ENCODE assay signal across 2 cellular contexts in genomic region chr15:37056168-37056893, GRCh38.
TF ChIP-seq lines count a peak whose summit lies in the region.

No MANE protein-coding gene starts in this region.

TF ChIP-seq in HEK293, 187 proteins besides CTCF, POLR2A, EP300 and RAD21 (continued from another document):
- no peak for TF ChIP-seq ZNF157 (tag by site-specific recombination; IDR thresholded peaks at IDR 0.05)
- TF ChIP-seq, protein P1, sequence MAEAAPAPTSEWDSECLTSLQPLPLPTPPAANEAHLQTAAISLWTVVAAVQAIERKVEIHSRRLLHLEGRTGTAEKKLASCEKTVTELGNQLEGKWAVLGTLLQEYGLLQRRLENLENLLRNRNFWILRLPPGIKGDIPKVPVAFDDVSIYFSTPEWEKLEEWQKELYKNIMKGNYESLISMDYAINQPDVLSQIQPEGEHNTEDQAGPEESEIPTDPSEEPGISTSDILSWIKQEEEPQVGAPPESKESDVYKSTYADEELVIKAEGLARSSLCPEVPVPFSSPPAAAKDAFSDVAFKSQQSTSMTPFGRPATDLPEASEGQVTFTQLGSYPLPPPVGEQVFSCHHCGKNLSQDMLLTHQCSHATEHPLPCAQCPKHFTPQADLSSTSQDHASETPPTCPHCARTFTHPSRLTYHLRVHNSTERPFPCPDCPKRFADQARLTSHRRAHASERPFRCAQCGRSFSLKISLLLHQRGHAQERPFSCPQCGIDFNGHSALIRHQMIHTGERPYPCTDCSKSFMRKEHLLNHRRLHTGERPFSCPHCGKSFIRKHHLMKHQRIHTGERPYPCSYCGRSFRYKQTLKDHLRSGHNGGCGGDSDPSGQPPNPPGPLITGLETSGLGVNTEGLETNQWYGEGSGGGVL (tag by site-specific recombination; IDR thresholded peaks at IDR 0.05), result no peak
TF ChIP-seq in HEK293: peak in this region for 1.

TF ChIP-seq in K562, 482 proteins besides CTCF, POLR2A, EP300 and RAD21 (continues in another document):
- TF ChIP-seq ZBTB33 (CRISPR knock-in tag; IDR thresholded peaks at IDR 0.05), result 0 out of 2 replicates have a peak, but pooled peaks have one; percentile 34
- TF ChIP-seq, protein P2, sequence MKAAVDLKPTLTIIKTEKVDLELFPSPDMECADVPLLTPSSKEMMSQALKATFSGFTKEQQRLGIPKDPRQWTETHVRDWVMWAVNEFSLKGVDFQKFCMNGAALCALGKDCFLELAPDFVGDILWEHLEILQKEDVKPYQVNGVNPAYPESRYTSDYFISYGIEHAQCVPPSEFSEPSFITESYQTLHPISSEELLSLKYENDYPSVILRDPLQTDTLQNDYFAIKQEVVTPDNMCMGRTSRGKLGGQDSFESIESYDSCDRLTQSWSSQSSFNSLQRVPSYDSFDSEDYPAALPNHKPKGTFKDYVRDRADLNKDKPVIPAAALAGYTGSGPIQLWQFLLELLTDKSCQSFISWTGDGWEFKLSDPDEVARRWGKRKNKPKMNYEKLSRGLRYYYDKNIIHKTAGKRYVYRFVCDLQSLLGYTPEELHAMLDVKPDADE (conservative IDR thresholded peaks at IDR 0.05; ENCODE audit: control insufficient read depth, low read depth, low read length), result no peak
- TF ChIP-seq TEAD4 (IDR thresholded peaks at IDR 0.05; ENCODE audit: low read length), result peak; percentile 14; the same call in 1 of the 2 replicates
- TF ChIP-seq TEAD4 (CRISPR knock-in tag; IDR thresholded peaks at IDR 0.05; ENCODE audit: borderline replicate concordance), result no peak
- TF ChIP-seq EP400 (IDR thresholded peaks at IDR 0.05), result peak; percentile 34; the same call in 1 of the 2 replicates
- TF ChIP-seq HOMEZ (CRISPR knock-in tag; IDR thresholded peaks at IDR 0.05), result no peak
- no peak for TF ChIP-seq RBFOX2 (IDR thresholded peaks at IDR 0.05; ENCODE audit: low read depth, low read length)
- peak in 1 of 2 experiments; percentile 28; a peak in 2 of 4 replicates for TF ChIP-seq MAZ (CRISPR knock-in tag; conservative IDR thresholded peaks at IDR 0.05 in 1 of 2, IDR thresholded peaks at IDR 0.05 in 1 of 2)
- peak; percentile 69; the same call in 1 of the 2 replicates for TF ChIP-seq DPF2 (IDR thresholded peaks at IDR 0.05)
- TF ChIP-seq ZNF354B (CRISPR knock-in tag; IDR thresholded peaks at IDR 0.05), result no peak
- no peak for TF ChIP-seq KDM4B (IDR thresholded peaks at IDR 0.05; ENCODE audit: borderline replicate concordance in 2 of 2, low read depth in 1 of 2)
- no peak for TF ChIP-seq FOSL1 (tag; conservative IDR thresholded peaks at IDR 0.05)
- TF ChIP-seq, protein P3, sequence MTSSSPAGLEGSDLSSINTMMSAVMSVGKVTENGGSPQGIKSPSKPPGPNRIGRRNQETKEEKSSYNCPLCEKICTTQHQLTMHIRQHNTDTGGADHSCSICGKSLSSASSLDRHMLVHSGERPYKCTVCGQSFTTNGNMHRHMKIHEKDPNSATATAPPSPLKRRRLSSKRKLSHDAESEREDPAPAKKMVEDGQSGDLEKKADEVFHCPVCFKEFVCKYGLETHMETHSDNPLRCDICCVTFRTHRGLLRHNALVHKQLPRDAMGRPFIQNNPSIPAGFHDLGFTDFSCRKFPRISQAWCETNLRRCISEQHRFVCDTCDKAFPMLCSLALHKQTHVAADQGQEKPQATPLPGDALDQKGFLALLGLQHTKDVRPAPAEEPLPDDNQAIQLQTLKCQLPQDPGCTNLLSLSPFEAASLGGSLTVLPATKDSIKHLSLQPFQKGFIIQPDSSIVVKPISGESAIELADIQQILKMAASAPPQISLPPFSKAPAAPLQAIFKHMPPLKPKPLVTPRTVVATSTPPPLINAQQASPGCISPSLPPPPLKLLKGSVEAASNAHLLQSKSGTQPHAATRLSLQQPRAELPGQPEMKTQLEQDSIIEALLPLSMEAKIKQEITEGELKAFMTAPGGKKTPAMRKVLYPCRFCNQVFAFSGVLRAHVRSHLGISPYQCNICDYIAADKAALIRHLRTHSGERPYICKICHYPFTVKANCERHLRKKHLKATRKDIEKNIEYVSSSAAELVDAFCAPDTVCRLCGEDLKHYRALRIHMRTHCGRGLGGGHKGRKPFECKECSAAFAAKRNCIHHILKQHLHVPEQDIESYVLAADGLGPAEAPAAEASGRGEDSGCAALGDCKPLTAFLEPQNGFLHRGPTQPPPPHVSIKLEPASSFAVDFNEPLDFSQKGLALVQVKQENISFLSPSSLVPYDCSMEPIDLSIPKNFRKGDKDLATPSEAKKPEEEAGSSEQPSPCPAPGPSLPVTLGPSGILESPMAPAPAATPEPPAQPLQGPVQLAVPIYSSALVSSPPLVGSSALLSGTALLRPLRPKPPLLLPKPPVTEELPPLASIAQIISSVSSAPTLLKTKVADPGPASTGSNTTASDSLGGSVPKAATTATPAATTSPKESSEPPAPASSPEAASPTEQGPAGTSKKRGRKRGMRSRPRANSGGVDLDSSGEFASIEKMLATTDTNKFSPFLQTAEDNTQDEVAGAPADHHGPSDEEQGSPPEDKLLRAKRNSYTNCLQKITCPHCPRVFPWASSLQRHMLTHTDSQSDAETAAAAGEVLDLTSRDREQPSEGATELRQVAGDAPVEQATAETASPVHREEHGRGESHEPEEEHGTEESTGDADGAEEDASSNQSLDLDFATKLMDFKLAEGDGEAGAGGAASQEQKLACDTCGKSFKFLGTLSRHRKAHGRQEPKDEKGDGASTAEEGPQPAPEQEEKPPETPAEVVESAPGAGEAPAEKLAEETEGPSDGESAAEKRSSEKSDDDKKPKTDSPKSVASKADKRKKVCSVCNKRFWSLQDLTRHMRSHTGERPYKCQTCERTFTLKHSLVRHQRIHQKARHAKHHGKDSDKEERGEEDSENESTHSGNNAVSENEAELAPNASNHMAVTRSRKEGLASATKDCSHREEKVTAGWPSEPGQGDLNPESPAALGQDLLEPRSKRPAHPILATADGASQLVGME (CRISPR knock-in tag; IDR thresholded peaks at IDR 0.05), result no peak
- TF ChIP-seq ARID1B (IDR thresholded peaks at IDR 0.05), result peak; percentile 57; the same call in 1 of the 2 replicates
- TF ChIP-seq, protein P4, sequence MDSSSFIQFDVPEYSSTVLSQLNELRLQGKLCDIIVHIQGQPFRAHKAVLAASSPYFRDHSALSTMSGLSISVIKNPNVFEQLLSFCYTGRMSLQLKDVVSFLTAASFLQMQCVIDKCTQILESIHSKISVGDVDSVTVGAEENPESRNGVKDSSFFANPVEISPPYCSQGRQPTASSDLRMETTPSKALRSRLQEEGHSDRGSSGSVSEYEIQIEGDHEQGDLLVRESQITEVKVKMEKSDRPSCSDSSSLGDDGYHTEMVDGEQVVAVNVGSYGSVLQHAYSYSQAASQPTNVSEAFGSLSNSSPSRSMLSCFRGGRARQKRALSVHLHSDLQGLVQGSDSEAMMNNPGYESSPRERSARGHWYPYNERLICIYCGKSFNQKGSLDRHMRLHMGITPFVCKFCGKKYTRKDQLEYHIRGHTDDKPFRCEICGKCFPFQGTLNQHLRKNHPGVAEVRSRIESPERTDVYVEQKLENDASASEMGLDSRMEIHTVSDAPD (CRISPR knock-in tag; IDR thresholded peaks at IDR 0.05), result no peak
- no peak for TF ChIP-seq ZNF165 (CRISPR knock-in tag; IDR thresholded peaks at IDR 0.05; ENCODE audit: borderline replicate concordance)
- TF ChIP-seq, protein P5, sequence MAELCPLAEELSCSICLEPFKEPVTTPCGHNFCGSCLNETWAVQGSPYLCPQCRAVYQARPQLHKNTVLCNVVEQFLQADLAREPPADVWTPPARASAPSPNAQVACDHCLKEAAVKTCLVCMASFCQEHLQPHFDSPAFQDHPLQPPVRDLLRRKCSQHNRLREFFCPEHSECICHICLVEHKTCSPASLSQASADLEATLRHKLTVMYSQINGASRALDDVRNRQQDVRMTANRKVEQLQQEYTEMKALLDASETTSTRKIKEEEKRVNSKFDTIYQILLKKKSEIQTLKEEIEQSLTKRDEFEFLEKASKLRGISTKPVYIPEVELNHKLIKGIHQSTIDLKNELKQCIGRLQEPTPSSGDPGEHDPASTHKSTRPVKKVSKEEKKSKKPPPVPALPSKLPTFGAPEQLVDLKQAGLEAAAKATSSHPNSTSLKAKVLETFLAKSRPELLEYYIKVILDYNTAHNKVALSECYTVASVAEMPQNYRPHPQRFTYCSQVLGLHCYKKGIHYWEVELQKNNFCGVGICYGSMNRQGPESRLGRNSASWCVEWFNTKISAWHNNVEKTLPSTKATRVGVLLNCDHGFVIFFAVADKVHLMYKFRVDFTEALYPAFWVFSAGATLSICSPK (IDR thresholded peaks at IDR 0.05; ENCODE audit: borderline replicate concordance), result no peak
- no peak for TF ChIP-seq GTF2F1 (IDR thresholded peaks at IDR 0.05; ENCODE audit: low read depth, low read length)
- TF ChIP-seq FOS (IDR thresholded peaks at IDR 0.05; ENCODE audit: extremely low read depth, insufficient read length), result no peak
- peak; percentile 68 for TF ChIP-seq MAFK (IDR thresholded peaks at IDR 0.05; ENCODE audit: low read length)
- TF ChIP-seq, protein P6, sequence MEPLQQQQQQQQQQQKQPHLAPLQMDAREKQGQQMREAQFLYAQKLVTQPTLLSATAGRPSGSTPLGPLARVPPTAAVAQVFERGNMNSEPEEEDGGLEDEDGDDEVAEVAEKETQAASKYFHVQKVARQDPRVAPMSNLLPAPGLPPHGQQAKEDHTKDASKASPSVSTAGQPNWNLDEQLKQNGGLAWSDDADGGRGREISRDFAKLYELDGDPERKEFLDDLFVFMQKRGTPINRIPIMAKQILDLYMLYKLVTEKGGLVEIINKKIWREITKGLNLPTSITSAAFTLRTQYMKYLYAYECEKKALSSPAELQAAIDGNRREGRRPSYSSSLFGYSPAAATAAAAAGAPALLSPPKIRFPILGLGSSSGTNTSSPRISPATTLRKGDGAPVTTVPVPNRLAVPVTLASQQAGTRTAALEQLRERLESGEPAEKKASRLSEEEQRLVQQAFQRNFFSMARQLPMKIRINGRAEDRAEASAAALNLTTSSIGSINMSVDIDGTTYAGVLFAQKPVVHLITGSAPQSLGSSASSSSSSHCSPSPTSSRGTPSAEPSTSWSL (CRISPR knock-in tag; IDR thresholded peaks at IDR 0.05; ENCODE audit: borderline replicate concordance), result no peak
- TF ChIP-seq CCNT2 (IDR thresholded peaks at IDR 0.05; ENCODE audit: borderline replicate concordance, extremely low read depth, insufficient read length, low read depth, low read length), result peak; percentile 25
- TF ChIP-seq FOXK1 (CRISPR knock-in tag; IDR thresholded peaks at IDR 0.05; ENCODE audit: borderline replicate concordance), result no peak
- no peak for TF ChIP-seq YY1 (IDR thresholded peaks at IDR 0.05; ENCODE audit: borderline replicate concordance in 1 of 3, control insufficient read depth in 1 of 3, extremely low read depth in 1 of 3, insufficient read depth in 3 of 3, insufficient read length in 1 of 3, insufficient replicate concordance in 2 of 3, low read depth in 1 of 3, low read length in 2 of 3)
- TF ChIP-seq MAFG (tag; conservative IDR thresholded peaks at IDR 0.05), result peak; percentile 88
- peak; percentile 76 for TF ChIP-seq MAFF (IDR thresholded peaks at IDR 0.05; ENCODE audit: low read length)
- no peak; a peak in 1 of 4 replicates for TF ChIP-seq FOXA3 (CRISPR knock-in tag; conservative IDR thresholded peaks at IDR 0.05 in 1 of 2, IDR thresholded peaks at IDR 0.05 in 1 of 2)
- TF ChIP-seq FOXK2 (conservative IDR thresholded peaks at IDR 0.05 in 1 of 2, IDR thresholded peaks at IDR 0.05 in 1 of 2; ENCODE audit: low read depth in 2 of 2), result 0 out of 4 replicates have a peak, but pooled peaks of 1 of the 2 experiments have one; percentile 39
- no peak for TF ChIP-seq RBM17 (IDR thresholded peaks at IDR 0.05; ENCODE audit: borderline replicate concordance, low read depth, low read length)
- TF ChIP-seq, protein P7, sequence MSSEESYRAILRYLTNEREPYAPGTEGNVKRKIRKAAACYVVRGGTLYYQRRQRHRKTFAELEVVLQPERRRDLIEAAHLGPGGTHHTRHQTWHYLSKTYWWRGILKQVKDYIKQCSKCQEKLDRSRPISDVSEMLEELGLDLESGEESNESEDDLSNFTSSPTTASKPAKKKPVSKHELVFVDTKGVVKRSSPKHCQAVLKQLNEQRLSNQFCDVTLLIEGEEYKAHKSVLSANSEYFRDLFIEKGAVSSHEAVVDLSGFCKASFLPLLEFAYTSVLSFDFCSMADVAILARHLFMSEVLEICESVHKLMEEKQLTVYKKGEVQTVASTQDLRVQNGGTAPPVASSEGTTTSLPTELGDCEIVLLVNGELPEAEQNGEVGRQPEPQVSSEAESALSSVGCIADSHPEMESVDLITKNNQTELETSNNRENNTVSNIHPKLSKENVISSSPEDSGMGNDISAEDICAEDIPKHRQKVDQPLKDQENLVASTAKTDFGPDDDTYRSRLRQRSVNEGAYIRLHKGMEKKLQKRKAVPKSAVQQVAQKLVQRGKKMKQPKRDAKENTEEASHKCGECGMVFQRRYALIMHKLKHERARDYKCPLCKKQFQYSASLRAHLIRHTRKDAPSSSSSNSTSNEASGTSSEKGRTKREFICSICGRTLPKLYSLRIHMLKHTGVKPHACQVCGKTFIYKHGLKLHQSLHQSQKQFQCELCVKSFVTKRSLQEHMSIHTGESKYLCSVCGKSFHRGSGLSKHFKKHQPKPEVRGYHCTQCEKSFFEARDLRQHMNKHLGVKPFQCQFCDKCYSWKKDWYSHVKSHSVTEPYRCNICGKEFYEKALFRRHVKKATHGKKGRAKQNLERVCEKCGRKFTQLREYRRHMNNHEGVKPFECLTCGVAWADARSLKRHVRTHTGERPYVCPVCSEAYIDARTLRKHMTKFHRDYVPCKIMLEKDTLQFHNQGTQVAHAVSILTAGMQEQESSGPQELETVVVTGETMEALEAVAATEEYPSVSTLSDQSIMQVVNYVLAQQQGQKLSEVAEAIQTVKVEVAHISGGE (CRISPR knock-in tag; IDR thresholded peaks at IDR 0.05), result 0 out of 6 replicates have a peak, but pooled peaks of 1 of the 3 experiments have one; percentile 38
- TF ChIP-seq ZZZ3 (IDR thresholded peaks at IDR 0.05), result no peak
